In genomic region chr15:40048155-40048792, GRCh38 we compare ENCODE assay signal across 8 cellular contexts. TPM values are rescaled to one million over a fixed set of nuclear protein-coding genes. Genes with fewer than 3 reads are reported as not detected.
DNase-seq lines count a peak whose midpoint lies in the region; ATAC-seq and TF ChIP-seq lines count a peak whose summit lies in the region.

No MANE protein-coding gene starts in this region.

- peaks cover 31% of the 10 kb centered on the region for H3K4me1 ChIP-seq in ACC112 (ENCODE audit: control insufficient read depth, insufficient read depth, low read length, unreplicated experiment)

- no peak for DNase-seq in mesothelial cell of epicardium (ENCODE audit: low spot score in 2 of 2, unreplicated experiment in 2 of 2)
- no peak for DNase-seq in cerebellar nuclear complex (lab: John Stamatoyannopoulos, UW)

- peaks cover 40% of the 10 kb centered on the region for H3K4me1 Mint-ChIP-seq in activated T-helper 17 cell treated with anti-CD3 and anti-CD28 coated beads, Interleukin-2, amount 50 U/mL, for 72 hours
- peaks cover 49% of the 10 kb centered on the region for H3K4me1 Mint-ChIP-seq in mesothelial cell of epicardium

- H3K36me3 ChIP-seq in ACC112 (ENCODE audit: insufficient read depth, low read length) = no peaks in the 10 kb centered on the region

- no peak overlapping the region for H2AFZ ChIP-seq in ACC112 (ENCODE audit: low read length, unreplicated experiment)

- H3K27ac Mint-ChIP-seq in activated T-helper 17 cell treated with anti-CD3 and anti-CD28 coated beads, Interleukin-2, amount 50 U/mL, for 72 hours = peak overlapping the region; percentile 94
- H3K27ac Mint-ChIP-seq in mesothelial cell of epicardium = peak overlapping the region; percentile 62

- H3K79me2 ChIP-seq in ACC112 (ENCODE audit: control insufficient read depth, insufficient read depth, low read length, unreplicated experiment) = no peaks in the 10 kb centered on the region

- H3K27me3 Mint-ChIP-seq in activated T-helper 17 cell treated with anti-CD3 and anti-CD28 coated beads, Interleukin-2, amount 50 U/mL, for 72 hours = no peaks in the 10 kb centered on the region
- no peaks in the 10 kb centered on the region for H3K27me3 Mint-ChIP-seq in mesothelial cell of epicardium (ENCODE audit: low read depth)

- H3K4me3 Mint-ChIP-seq in activated T-helper 17 cell treated with anti-CD3 and anti-CD28 coated beads, Interleukin-2, amount 50 U/mL, for 72 hours = peak overlapping the region; percentile 79
- no peak overlapping the region for H3K4me3 Mint-ChIP-seq in mesothelial cell of epicardium

- peaks cover 3% of the 10 kb centered on the region for H3K9me3 Mint-ChIP-seq in activated T-helper 17 cell treated with anti-CD3 and anti-CD28 coated beads, Interleukin-2, amount 50 U/mL, for 72 hours
- H3K9me3 Mint-ChIP-seq in mesothelial cell of epicardium = no peaks in the 10 kb centered on the region

- peak overlapping the region; percentile 84 for H3K27ac ChIP-seq in ACC112 (ENCODE audit: low read depth, low read length)

- ATAC-seq in HG02571 (IDR thresholded peaks at IDR 0.05; ENCODE audit: unreplicated experiment) (peak; percentile 1), GM19395 (IDR thresholded peaks at IDR 0.05; ENCODE audit: unreplicated experiment) (no peak), HG03378 (IDR thresholded peaks at IDR 0.05; ENCODE audit: unreplicated experiment) (no peak), GM19467 (IDR thresholded peaks at IDR 0.05; ENCODE audit: unreplicated experiment) (no peak)
- no peak for ATAC-seq in activated T-helper 17 cell treated with anti-CD3 and anti-CD28 coated beads, Interleukin-2, amount 50 U/mL, for 72 hours (replicated peaks)

- TF ChIP-seq CTCF in mesothelial cell of epicardium (IDR thresholded peaks at IDR 0.05; ENCODE audit: unreplicated experiment) = no peak

- H3K36me3 Mint-ChIP-seq in activated T-helper 17 cell treated with anti-CD3 and anti-CD28 coated beads, Interleukin-2, amount 50 U/mL, for 72 hours (ENCODE audit: low read depth) = no peaks in the 10 kb centered on the region
- no peaks in the 10 kb centered on the region for H3K36me3 Mint-ChIP-seq in mesothelial cell of epicardium

- no peaks in the 10 kb centered on the region for H3K27me3 ChIP-seq in ACC112 (ENCODE audit: insufficient read depth, low read length)

- no peak overlapping the region for H3K4me3 ChIP-seq in ACC112 (ENCODE audit: low read depth, low read length)

RNA-seq across cellular contexts. Expression of gene SRP14, which starts 9.3 kb away (rescaled TPM):
- 100 to 1,000 TPM; 121 to 140 TPM for total RNA-seq in activated T-helper 17 cell treated with anti-CD3 and anti-CD28 coated beads, Interleukin-2, amount 50 U/mL, for 72 hours
- 185 to 198 TPM (median 189 TPM) in 3 replicates for total RNA-seq in mesothelial cell of epicardium
